In genomic region chr11:64765841-64766682, GRCh38 we compare ENCODE assay signal across 12 cellular contexts. TPM values are rescaled to one million over a fixed set of nuclear protein-coding genes. Genes with fewer than 3 reads are reported as not detected.
DNase-seq lines count a peak whose midpoint lies in the region; ATAC-seq and TF ChIP-seq lines count a peak whose summit lies in the region.
"Had no signal": no experiment of that assay in that cellular context is flagged by ENCODE, and none has a peak within 500 bp of the region (broad histone marks: within the 10 kb centered on the region; RNA-seq: fewer than 3 reads in every experiment).

No MANE protein-coding gene starts in this region.

- H3K4me1 Mint-ChIP-seq in activated T-cell treated with anti-CD3 and anti-CD28 coated beads, Interleukin-2, amount 50 U/mL, for 72 hours (ENCODE audit: low read depth), result peaks cover 91% of the 10 kb centered on the region
- peaks cover 88% of the 10 kb centered on the region for H3K4me1 Mint-ChIP-seq in activated T-cell treated with anti-CD3 and anti-CD28 coated beads, Interleukin-2, amount 50 U/mL, for 4 hours (ENCODE audit: low read depth)
- peaks cover 45 to 59% (median 47%) of the 10 kb centered on the region in 3 donors for H3K4me1 Mint-ChIP-seq in IgD-negative memory B cell

- in situ Hi-C loops in gastrocnemius medialis (cut with MboI; ENCODE audit: low sequenced_read_pairs in 4 of 4), result no loop called here

- peak overlapping the region; percentile 6 for H3K27ac Mint-ChIP-seq in activated T-cell treated with anti-CD3 and anti-CD28 coated beads, Interleukin-2, amount 50 U/mL, for 72 hours
- H3K27ac Mint-ChIP-seq in IgD-negative memory B cell, result peak overlapping the region; percentile 89 to 99 (median 96)

- H3K9me3 ChIP-seq in esophagus muscularis mucosa, result no peaks in the 10 kb centered on the region
- no peaks in the 10 kb centered on the region for H3K9me3 ChIP-seq in gastrocnemius medialis
- H3K9me3 ChIP-seq in WERI-Rb-1 (ENCODE audit: severe bottlenecking), result no peaks in the 10 kb centered on the region
- H3K9me3 ChIP-seq: mucosa of descending colon had no signal

- H3K27me3 ChIP-seq in esophagus muscularis mucosa (no peaks in the 10 kb centered on the region), gastrocnemius medialis (no peaks in the 10 kb centered on the region), WERI-Rb-1 (ENCODE audit: insufficient read depth, low read depth, severe bottlenecking) (no peaks in the 10 kb centered on the region)

- intact Hi-C loops in esophagus muscularis mucosa (cut with DNase I) (no loop called here), gastrocnemius medialis (cut with DNase I; ENCODE audit: low total_unique reads) (no loop called here)

- no peaks in the 10 kb centered on the region for H3K9me3 Mint-ChIP-seq in activated T-cell treated with anti-CD3 and anti-CD28 coated beads, Interleukin-2, amount 50 U/mL, for 72 hours
- H3K9me3 Mint-ChIP-seq in activated T-cell treated with anti-CD3 and anti-CD28 coated beads, Interleukin-2, amount 50 U/mL, for 4 hours, result no peaks in the 10 kb centered on the region
- no peaks in the 10 kb centered on the region for H3K9me3 Mint-ChIP-seq in IgD-negative memory B cell

- TF ChIP-seq CTCF in esophagus muscularis mucosa (IDR thresholded peaks at IDR 0.05) (no peak), gastrocnemius medialis (IDR thresholded peaks at IDR 0.05 in 4 of 5, conservative IDR thresholded peaks at IDR 0.05 in 1 of 5) (no peak), WERI-Rb-1 (IDR thresholded peaks at IDR 0.05; ENCODE audit: low read depth, low read length) (no peak)

- peaks cover 66 to 91% (median 87%) of the 10 kb centered on the region in 4 donors for H3K36me3 ChIP-seq in esophagus muscularis mucosa
- H3K36me3 ChIP-seq in gastrocnemius medialis, result peaks cover 17 to 73% of the 10 kb centered on the region in 2 donors
- H3K36me3 ChIP-seq in WERI-Rb-1, result peaks cover 83% of the 10 kb centered on the region

- DNase-seq in activated T-cell treated with anti-CD3 and anti-CD28 coated beads, Interleukin-2, amount 50 U/mL, for 72 hours, result no peak
- DNase-seq in activated T-cell treated with anti-CD3 and anti-CD28 coated beads, Interleukin-2, amount 50 U/mL, for 4 hours, result no peak
- DNase-seq in esophagus muscularis mucosa (ENCODE audit: extremely low spot score) (no peak), gastrocnemius medialis (peak in 1 of 2 donors; percentile 18), inferior parietal cortex (ENCODE audit: extremely low spot score) (no peak), NCI-H510A (lab: John Stamatoyannopoulos, UW) (no peak), WERI-Rb-1 (no peak)
- DNase-seq: KBM-7, NCI-H1930 had no signal

- TF ChIP-seq EP300 in esophagus muscularis mucosa (IDR thresholded peaks at IDR 0.05), result no peak

- WGBS in esophagus muscularis mucosa, result 88% methylated on average over 19 of the region's 42 CpGs

- H3K4me1 ChIP-seq in esophagus muscularis mucosa (peaks cover 51 to 83% (median 74%) of the 10 kb centered on the region in 4 donors), gastrocnemius medialis (peaks cover 57 to 58% of the 10 kb centered on the region in 2 donors)

- no peaks in the 10 kb centered on the region for H3K27me3 Mint-ChIP-seq in activated T-cell treated with anti-CD3 and anti-CD28 coated beads, Interleukin-2, amount 50 U/mL, for 72 hours (ENCODE audit: low read depth)
- H3K27me3 Mint-ChIP-seq in activated T-cell treated with anti-CD3 and anti-CD28 coated beads, Interleukin-2, amount 50 U/mL, for 4 hours (ENCODE audit: low read depth), result no peaks in the 10 kb centered on the region
- peaks cover 3% of the 10 kb centered on the region for H3K27me3 Mint-ChIP-seq in IgD-negative memory B cell

- H3K4me3 Mint-ChIP-seq in activated T-cell treated with anti-CD3 and anti-CD28 coated beads, Interleukin-2, amount 50 U/mL, for 72 hours, result peak overlapping the region in 1 of 2 donors; percentile 20
- H3K4me3 Mint-ChIP-seq in activated T-cell treated with anti-CD3 and anti-CD28 coated beads, Interleukin-2, amount 50 U/mL, for 4 hours, result no peak overlapping the region
- peak overlapping the region in 3 of 4 donors; percentile 52 to 90 (median 65) for H3K4me3 Mint-ChIP-seq in IgD-negative memory B cell

- H3K36me3 Mint-ChIP-seq in activated T-cell treated with anti-CD3 and anti-CD28 coated beads, Interleukin-2, amount 50 U/mL, for 72 hours (ENCODE audit: insufficient read depth in 2 of 2), result peaks cover 20 to 54% of the 10 kb centered on the region in 2 donors
- H3K36me3 Mint-ChIP-seq in activated T-cell treated with anti-CD3 and anti-CD28 coated beads, Interleukin-2, amount 50 U/mL, for 4 hours (ENCODE audit: insufficient read depth), result peaks cover 69% of the 10 kb centered on the region
- H3K36me3 Mint-ChIP-seq in IgD-negative memory B cell, result peaks cover 17% of the 10 kb centered on the region

- H3K27ac ChIP-seq in esophagus muscularis mucosa (replicated peaks in 1 of 4), result peak overlapping the region; percentile 85 to 92 (median 87)
- peak overlapping the region; percentile 55 to 99 (median 94) for H3K27ac ChIP-seq in gastrocnemius medialis
- H3K27ac ChIP-seq in WERI-Rb-1, result no peak overlapping the region

- no peak for TF ChIP-seq POLR2A in esophagus muscularis mucosa (IDR thresholded peaks at IDR 0.05; ENCODE audit: low read depth)
- TF ChIP-seq POLR2A in gastrocnemius medialis (IDR thresholded peaks at IDR 0.05), result no peak

- ATAC-seq in activated T-cell treated with anti-CD3 and anti-CD28 coated beads, Interleukin-2, amount 50 U/mL, for 72 hours (replicated peaks in 1 of 2), result no peak
- no peak for ATAC-seq in activated T-cell treated with anti-CD3 and anti-CD28 coated beads, Interleukin-2, amount 50 U/mL, for 4 hours
- no peak for ATAC-seq in gastrocnemius medialis
- ATAC-seq: mucosa of descending colon had no signal

- H3K4me3 ChIP-seq in esophagus muscularis mucosa (no peak overlapping the region), gastrocnemius medialis (no peak overlapping the region), WERI-Rb-1 (ENCODE audit: low read depth, low read length) (no peak overlapping the region)
- H3K4me3 ChIP-seq: mucosa of descending colon had no signal

RNA-seq across cellular contexts. Expression of gene PYGM, which starts 6.3 kb away (rescaled TPM):
- 1 to 10 TPM; 4.0 to 4.5 TPM for total RNA-seq in activated T-cell treated with anti-CD3 and anti-CD28 coated beads, Interleukin-2, amount 50 U/mL, for 72 hours
- 1 to 10 TPM; 1.7 to 2.7 (median 2.1) TPM for total RNA-seq in activated T-cell treated with anti-CD3 and anti-CD28 coated beads, Interleukin-2, amount 50 U/mL, for 4 hours
- polyA plus RNA-seq in IgD-negative memory B cell, result 2.0 TPM
- total RNA-seq in esophagus muscularis mucosa (10 to 100 TPM; 18.4 to 57.2 (median 26.3) TPM), gastrocnemius medialis (1,000 to 10,000 TPM in 3 of 4 donors, 100 to 1,000 TPM in 1; 881 to 2,858 (median 1,836) TPM)
- total RNA-seq: Daoy had no signal

RNA-seq across cellular contexts. Expression of gene SF1, which starts 12.3 kb away (rescaled TPM):
- total RNA-seq in activated T-cell treated with anti-CD3 and anti-CD28 coated beads, Interleukin-2, amount 50 U/mL, for 72 hours, result 100 to 1,000 TPM; 332 to 337 TPM
- 100 to 1,000 TPM; 549 to 586 (median 553) TPM for total RNA-seq in activated T-cell treated with anti-CD3 and anti-CD28 coated beads, Interleukin-2, amount 50 U/mL, for 4 hours
- 170 TPM for polyA plus RNA-seq in IgD-negative memory B cell
- total RNA-seq in esophagus muscularis mucosa (100 to 1,000 TPM; 199 to 285 (median 234) TPM), gastrocnemius medialis (100 to 1,000 TPM; 171 to 249 (median 193) TPM)

RNA-seq across cellular contexts. Expression of gene RASGRP2, which starts 22.1 kb away (rescaled TPM):
- total RNA-seq in activated T-cell treated with anti-CD3 and anti-CD28 coated beads, Interleukin-2, amount 50 U/mL, for 72 hours, result 10 to 100 TPM; 18.8 to 27.9 TPM
- 1 to 10 TPM; 2.6 to 3.7 (median 2.9) TPM for total RNA-seq in activated T-cell treated with anti-CD3 and anti-CD28 coated beads, Interleukin-2, amount 50 U/mL, for 4 hours
- polyA plus RNA-seq in IgD-negative memory B cell, result 350 TPM
- total RNA-seq in esophagus muscularis mucosa (10 to 100 TPM; 32.8 to 72.8 (median 34.9) TPM), gastrocnemius medialis (10 to 100 TPM in 1 of 4 donors, 1 to 10 TPM in 3; 2.9 to 10.9 (median 7.1) TPM)
- total RNA-seq: Daoy had no signal

RNA-seq across cellular contexts. Expression of gene MAP4K2, which starts 37.0 kb away (rescaled TPM):
- total RNA-seq in activated T-cell treated with anti-CD3 and anti-CD28 coated beads, Interleukin-2, amount 50 U/mL, for 72 hours, result 10 to 100 TPM; 74.7 to 84.5 TPM
- 10 to 100 TPM; 42.2 to 51.5 (median 43.7) TPM for total RNA-seq in activated T-cell treated with anti-CD3 and anti-CD28 coated beads, Interleukin-2, amount 50 U/mL, for 4 hours
- 68.1 TPM for polyA plus RNA-seq in IgD-negative memory B cell
- total RNA-seq in esophagus muscularis mucosa, result 10 to 100 TPM; 11.1 to 25.0 (median 17.1) TPM
- total RNA-seq in gastrocnemius medialis, result 10 to 100 TPM in 1 of 4 donors, 1 to 10 TPM in 3; 4.3 to 14.8 (median 6.2) TPM

RNA-seq across cellular contexts. Expression of gene NRXN2, which starts 43.1 kb away (rescaled TPM):
- total RNA-seq in activated T-cell treated with anti-CD3 and anti-CD28 coated beads, Interleukin-2, amount 50 U/mL, for 72 hours, result under 1 TPM; 0.37 to 0.55 TPM
- 1 to 10 TPM in 1 of 3 donors, under 1 TPM in 2; 0.16 to 1.0 (median 0.71) TPM for total RNA-seq in activated T-cell treated with anti-CD3 and anti-CD28 coated beads, Interleukin-2, amount 50 U/mL, for 4 hours
- polyA plus RNA-seq in IgD-negative memory B cell, result not detected
- total RNA-seq in esophagus muscularis mucosa (10 to 100 TPM in 1 of 4 donors, 1 to 10 TPM in 3; 2.1 to 12.9 (median 4.3) TPM), gastrocnemius medialis (1 to 10 TPM in 2 of 4 donors, under 1 TPM in 2; 0.15 to 6.2 (median 1.8) TPM)

Comparison
In these comparisons a context has a peak if more than half of its experiments do, and no peak if none do; other contexts are left out.
1. RNA of gene PYGM, which starts 6.3 kb away (total RNA-seq): 881 to 2,858 TPM in gastrocnemius medialis; 18.4 to 57.2 TPM in esophagus muscularis mucosa, 4.0 to 4.5 TPM in activated T-cell treated with anti-CD3 and anti-CD28 coated beads, Interleukin-2, amount 50 U/mL, for 72 hours and 1.7 to 2.7 TPM in activated T-cell treated with anti-CD3 and anti-CD28 coated beads, Interleukin-2, amount 50 U/mL, for 4 hours; every median in the first group is over 10 times any median in the second.